In the genomic region with DNA sequence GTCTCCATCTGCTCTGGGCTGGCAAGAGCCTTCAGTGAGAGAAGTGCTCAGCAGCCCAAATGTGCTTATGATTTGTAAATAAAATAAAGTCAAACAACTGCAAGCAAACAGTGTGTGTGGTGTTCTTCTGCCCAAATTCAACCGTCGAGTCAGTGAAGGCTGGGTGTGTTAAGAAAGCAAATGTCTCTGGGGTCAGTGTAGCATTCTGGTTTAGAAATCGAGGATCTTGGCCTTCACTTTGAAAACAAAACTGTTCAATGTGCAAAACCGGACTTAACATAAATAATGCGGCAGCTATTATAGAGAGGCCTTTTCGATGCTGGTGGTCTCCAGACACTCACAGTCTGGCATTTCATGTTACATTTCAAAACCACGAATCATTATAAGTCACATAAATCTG, we compare ENCODE assay signal across 20 cellular contexts.
"Had no signal": no experiment of that assay in that cellular context is flagged by ENCODE, and none has a peak within 500 bp of the region (broad histone marks: within the 10 kb centered on the region; RNA-seq: fewer than 3 reads in every experiment).

No MANE protein-coding gene starts in this region.

- H3K9me2 ChIP-seq: SK-N-SH had no signal

- H3K4me2 ChIP-seq: SK-N-SH had no signal

- FAIRE-seq: RCC 7860 had no signal

- H3K9ac ChIP-seq: SK-N-SH had no signal

- DNase-seq: Karpas-422, KG1, MM.1S, NCI-H1092 treated with DMSO at 0.1 percent for 48 hours, NCI-H1436, NCI-H187, NCI-H2029, NCI-H2081 treated with DMSO at 0.1 percent for 48 hours, NCI-H2171, NCI-H226, NCI-H446, NCI-H510A, NCI-H524 treated with DMSO at 0.1 percent for 48 hours, NCI-H69, NCI-H774, Right ventricle myocardium superior, RPMI8226, SIG-M5, SK-N-SH had no signal

- H3K9me3 ChIP-seq: SK-N-SH had no signal
